Comparison of ENCODE assay signal across 8 cellular contexts in genomic region chr5:72319435-72320021, GRCh38. TPM values are rescaled to one million over a fixed set of nuclear protein-coding genes. Genes with fewer than 3 reads are reported as not detected.
DNase-seq lines count a peak whose midpoint lies in the region; ATAC-seq and TF ChIP-seq lines count a peak whose summit lies in the region.
"Not testable (repeated sequence)": the region's sequence is repeated elsewhere in the genome, so short reads cannot be mapped to it uniquely, and the experiment has no call there.

No MANE protein-coding gene starts in this region.

- WGBS in body of pancreas, 2 donors = 8 to 20% methylated on average over 12 to 28 of the region's 28 CpGs

- H3K9ac ChIP-seq in KMS-11 = peak overlapping the region; percentile 81

- CTCF ChIA-PET in WTC11 (lab: Charles Lee) = interaction anchor here (0.6 to 1.6 kb wide), 6 partner anchors 10 to 622 kb away, joined by 3 to 8 read pairs (median 5); no protein-coding TSS in a partner anchor

- ATAC-seq in GM21717 (IDR thresholded peaks at IDR 0.05; ENCODE audit: unreplicated experiment) = peak; percentile 10
- ATAC-seq in WTC11, body of pancreas: not testable (repeated sequence)
- ATAC-seq in Right ventricle myocardium superior (ENCODE audit: poor library complexity) = peak; percentile 8
- peak in 2 of 3 donors; percentile 0 to 8 for ATAC-seq in natural killer cell

- POLR2A ChIA-PET in WTC11 (lab: Charles Lee) = interaction anchor here (1.0 to 1.2 kb wide), 5 partner anchors 11 to 510 kb away, joined by 3 to 11 read pairs (median 3); no protein-coding TSS in a partner anchor

- peak overlapping the region; percentile 58 for H3K4me2 ChIP-seq in KMS-11

- H3K27me3 ChIP-seq in KMS-11 (ENCODE audit: insufficient read depth, low read depth); body of pancreas: not testable (repeated sequence)

- not testable (repeated sequence) for H3K36me3 ChIP-seq in KMS-11 (ENCODE audit: insufficient read depth); body of pancreas (replicated peaks in 1 of 2; ENCODE audit: insufficient read depth in 1 of 2, low read depth in 2 of 2)

- DNase-seq in WTC11 (ENCODE audit: low spot score) (peak; percentile 23), body of pancreas (peak in 3 of 4 donors; percentile 8 to 36 (median 22)), Right ventricle myocardium superior (peak; percentile 59)
- not testable (repeated sequence) for DNase-seq in natural killer cell
- peak in 2 of 3 donors; percentile 10 to 17 for DNase-seq in stimulated activated CD4-positive, alpha-beta T cell treated with anti-CD3 and anti-CD28 coated beads, TNF-alpha, amount 100 ng/mL, for 48 hours (ENCODE audit: low read depth in 3 of 3)

- H3K9me3 Mint-ChIP-seq in WTC11, natural killer cell: not testable (repeated sequence)

- peaks cover 48% of the 10 kb centered on the region for H3K79me2 ChIP-seq in KMS-11 (ENCODE audit: insufficient read depth, low read depth)

- peak overlapping the region; percentile 87 for H3K27ac ChIP-seq in C4-2B
- H3K27ac ChIP-seq in KMS-11 = peak overlapping the region; percentile 65
- peak overlapping the region in 2 of 4 donors; percentile 71 to 77 for H3K27ac ChIP-seq in body of pancreas

- H3K27ac Mint-ChIP-seq in WTC11 = peak overlapping the region; percentile 99
- H3K27ac Mint-ChIP-seq in natural killer cell = peak overlapping the region; percentile 84 to 90

- intact Hi-C loops in body of pancreas (cut with DNase I); Right ventricle myocardium superior (cut with DNase I): not testable (repeated sequence)
- intact Hi-C loops in natural killer cell (cut with micrococcal nuclease) = loop anchor here (1.0 kb wide), 1 partner anchor 11 kb away; no protein-coding TSS in a partner anchor

- H3K4me3 Mint-ChIP-seq in WTC11 = peak overlapping the region; percentile 100
- H3K4me3 Mint-ChIP-seq in natural killer cell = peak overlapping the region; percentile 89

- H3K36me3 Mint-ChIP-seq in WTC11 = peaks cover 18% of the 10 kb centered on the region
- H3K36me3 Mint-ChIP-seq in natural killer cell = not testable (repeated sequence)

- H4K20me1 ChIP-seq in KMS-11 (ENCODE audit: insufficient read depth) = not testable (repeated sequence)

- peak overlapping the region; percentile 95 for H2AFZ ChIP-seq in KMS-11 (ENCODE audit: low read depth)

- not testable (repeated sequence) for H3K4me3 ChIP-seq in KMS-11 (IDR thresholded peaks at IDR 0.05; ENCODE audit: insufficient read depth, low read depth, low read length)
- H3K4me3 ChIP-seq in body of pancreas = peak overlapping the region; percentile 83 to 90

- not testable (repeated sequence) for TF ChIP-seq CTCF in C4-2B (conservative IDR thresholded peaks at IDR 0.05); KMS-11 (conservative IDR thresholded peaks at IDR 0.05; ENCODE audit: low read depth, low read length); WTC11 (IDR thresholded peaks at IDR 0.05); body of pancreas (IDR thresholded peaks at IDR 0.05); natural killer cell (IDR thresholded peaks at IDR 0.05)

- H3K27me3 Mint-ChIP-seq in WTC11 (ENCODE audit: low read depth); natural killer cell (ENCODE audit: low read depth in 2 of 2): not testable (repeated sequence)

- H3K4me1 ChIP-seq in KMS-11 (ENCODE audit: low read depth, poor library complexity, severe bottlenecking) = peaks cover 24% of the 10 kb centered on the region
- peaks cover 27% of the 10 kb centered on the region for H3K4me1 ChIP-seq in body of pancreas

- TF ChIP-seq POLR2A in body of pancreas (IDR thresholded peaks at IDR 0.05) = not testable (repeated sequence)

- H3K4me1 Mint-ChIP-seq in WTC11 = peaks cover 33% of the 10 kb centered on the region
- H3K4me1 Mint-ChIP-seq in natural killer cell = peaks cover 17 to 31% of the 10 kb centered on the region in 2 donors

- H3K9me3 ChIP-seq in body of pancreas = not testable (repeated sequence)

TF ChIP-seq in WTC11, 78 proteins besides CTCF, POLR2A, EP300 and RAD21:
- TF ChIP-seq GTF2I (CRISPR knock-in tag; conservative IDR thresholded peaks at IDR 0.05) = peak; percentile 74
- peak; percentile 96 for TF ChIP-seq ZNF121 (CRISPR knock-in tag; IDR thresholded peaks at IDR 0.05)
- 0 out of 2 replicates have a peak, but pooled peaks have one; percentile 6 for TF ChIP-seq AR (CRISPR knock-in tag; IDR thresholded peaks at IDR 0.05)
- TF ChIP-seq TP53 (CRISPR knock-in tag; IDR thresholded peaks at IDR 0.05) = 0 out of 2 replicates have a peak, but pooled peaks have one; percentile 31
- 0 out of 2 replicates have a peak, but pooled peaks have one; percentile 28 for TF ChIP-seq HMGXB4 (CRISPR knock-in tag; IDR thresholded peaks at IDR 0.05)

RNA-seq across cellular contexts. Expression of gene MRPS27, which starts 0.5 kb away (rescaled TPM):
- total RNA-seq in WTC11 (2021) (80.1 to 96.9 TPM (median 91.0 TPM) in 3 replicates), body of pancreas (10 to 100 TPM; 25.4 to 52.7 TPM), Right ventricle myocardium superior (69.3 TPM), natural killer cell (10 to 100 TPM; 25.5 to 36.5 (median 36.3) TPM)

RNA-seq across cellular contexts. Expression of gene PTCD2, which starts 0.6 kb away (rescaled TPM):
- total RNA-seq in WTC11 (2021) (13.0 to 14.3 TPM (median 13.8 TPM) in 3 replicates), body of pancreas (1 to 10 TPM; 2.6 to 3.9 TPM), Right ventricle myocardium superior (18.6 TPM), natural killer cell (1 to 10 TPM; 4.9 to 5.9 (median 5.0) TPM)
